Comparison of ENCODE assay signal across 21 cellular contexts in the genomic region with DNA sequence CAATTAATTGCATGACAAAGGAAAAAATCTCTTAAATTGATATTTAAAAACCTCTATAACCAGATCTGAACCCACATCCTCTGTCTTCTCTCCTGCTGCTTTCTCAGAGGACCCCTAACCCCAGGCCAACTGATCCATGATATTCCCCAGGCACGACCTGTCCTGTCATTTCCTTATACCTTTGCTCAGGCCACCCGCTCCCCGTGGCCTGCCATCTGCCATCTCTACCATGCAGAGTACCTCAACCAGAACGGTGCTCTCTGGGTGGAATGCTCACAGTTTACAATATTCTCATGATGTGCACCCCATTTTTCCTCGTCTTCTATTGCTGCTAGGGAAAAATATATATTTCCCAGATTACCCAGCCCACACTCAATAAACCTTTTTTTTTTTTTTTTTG. TPM values are rescaled to one million over a fixed set of nuclear protein-coding genes. Genes with fewer than 3 reads are reported as not detected.
A peak's percentile ranks its signal among the peaks of the same experiment; 100 is the strongest.
DNase-seq lines count a peak whose midpoint lies in the region; ATAC-seq and TF ChIP-seq lines count a peak whose summit lies in the region.
"Had no signal": no experiment of that assay in that cellular context is flagged by ENCODE, and none has a peak within 500 bp of the region (broad histone marks: within the 10 kb centered on the region; RNA-seq: fewer than 3 reads in every experiment).

No MANE protein-coding gene starts in this region.

- intact Hi-C loops in activated B cell treated with CpG ODN at 0.5 μM for 24 hours (cut with micrococcal nuclease) = no loop called here

- peaks cover 30% of the 10 kb centered on the region for H3K36me3 Mint-ChIP-seq in activated naive CD4-positive, alpha-beta T cell treated with anti-CD3 and anti-CD28 coated beads, Interleukin-2, amount 50 U/mL, for 24 hours
- H3K36me3 Mint-ChIP-seq in activated B cell treated with CpG ODN at 0.5 μM for 24 hours (ENCODE audit: low read depth) (peaks cover 72% of the 10 kb centered on the region), naive B cell (peaks cover 12 to 16% of the 10 kb centered on the region in 2 donors)

- CTCF ChIA-PET in activated B cell treated with CpG ODN at 0.5 μM for 24 hours (lab: Charles Lee) = no interaction called here

- TF ChIP-seq CTCF in activated B cell treated with CpG ODN at 0.5 μM for 24 hours (IDR thresholded peaks at IDR 0.05) = no peak

- no peak for DNase-seq in activated naive CD4-positive, alpha-beta T cell treated with anti-CD3 and anti-CD28 coated beads, Interleukin-2, amount 50 U/mL, for 16 hours
- DNase-seq in activated B cell treated with CpG ODN at 0.5 μM for 24 hours (no peak), naive B cell (no peak), GM19238 (ENCODE audit: insufficient read length, low spot score) (no peak)
- DNase-seq: Calu3; central memory CD4-positive, alpha-beta T cell; DND-41; GM23248; HFFc6; hypothalamus; NCI-H1417; NCI-H2029 treated with DMSO at 0.1 percent for 48 hours; NCI-H2227 treated with DMSO at 0.1 percent for 48 hours; NCI-H526 treated with DMSO at 0.1 percent for 48 hours; PC-9; T-helper 9 cell; trophoblast cell had no signal

- H3K27me3 Mint-ChIP-seq in activated naive CD4-positive, alpha-beta T cell treated with anti-CD3 and anti-CD28 coated beads, Interleukin-2, amount 50 U/mL, for 24 hours = no peaks in the 10 kb centered on the region
- H3K27me3 Mint-ChIP-seq in activated B cell treated with CpG ODN at 0.5 μM for 24 hours (no peaks in the 10 kb centered on the region), naive B cell (no peaks in the 10 kb centered on the region)

- H3K4me3 Mint-ChIP-seq in activated naive CD4-positive, alpha-beta T cell treated with anti-CD3 and anti-CD28 coated beads, Interleukin-2, amount 50 U/mL, for 24 hours = no peak overlapping the region
- H3K4me3 Mint-ChIP-seq in activated B cell treated with CpG ODN at 0.5 μM for 24 hours (no peak overlapping the region), naive B cell (no peak overlapping the region)
- H3K4me3 Mint-ChIP-seq: HFFc6 had no signal

- peak overlapping the region; percentile 93 for H3K27ac Mint-ChIP-seq in activated naive CD4-positive, alpha-beta T cell treated with anti-CD3 and anti-CD28 coated beads, Interleukin-2, amount 50 U/mL, for 24 hours
- H3K27ac Mint-ChIP-seq in activated B cell treated with CpG ODN at 0.5 μM for 24 hours (peak overlapping the region; percentile 60), naive B cell (peak overlapping the region in 5 of 6 donors; percentile 14 to 76 (median 53))
- H3K27ac Mint-ChIP-seq: HFFc6 had no signal

- H3K4me1 Mint-ChIP-seq in activated naive CD4-positive, alpha-beta T cell treated with anti-CD3 and anti-CD28 coated beads, Interleukin-2, amount 50 U/mL, for 24 hours = peaks cover 24% of the 10 kb centered on the region
- H3K4me1 Mint-ChIP-seq in activated B cell treated with CpG ODN at 0.5 μM for 24 hours = peaks cover 1% of the 10 kb centered on the region
- H3K4me1 Mint-ChIP-seq in naive B cell = peaks cover 5 to 9% (median 8%) of the 10 kb centered on the region in 3 donors

- POLR2A ChIA-PET in activated B cell treated with CpG ODN at 0.5 μM for 24 hours (lab: Charles Lee) = interaction anchor here (1.0 kb wide), 1 partner anchor 14 kb away, joined by 3 read pairs; no protein-coding TSS in a partner anchor

- no peak for ATAC-seq in activated B cell treated with CpG ODN at 0.5 μM for 24 hours (ENCODE audit: low read depth)
- no peak for ATAC-seq in naive B cell (ENCODE audit: low read depth in 2 of 2)
- no peak for ATAC-seq in GM18868 (IDR thresholded peaks at IDR 0.05; ENCODE audit: unreplicated experiment)
- ATAC-seq in GM21390 (IDR thresholded peaks at IDR 0.05; ENCODE audit: unreplicated experiment) = no peak
- ATAC-seq: Right ventricle myocardium inferior had no signal

- H3K9me3 Mint-ChIP-seq in activated naive CD4-positive, alpha-beta T cell treated with anti-CD3 and anti-CD28 coated beads, Interleukin-2, amount 50 U/mL, for 24 hours = no peaks in the 10 kb centered on the region
- no peaks in the 10 kb centered on the region for H3K9me3 Mint-ChIP-seq in activated B cell treated with CpG ODN at 0.5 μM for 24 hours
- no peaks in the 10 kb centered on the region for H3K9me3 Mint-ChIP-seq in naive B cell

RNA-seq across cellular contexts. Expression of gene ARHGEF3, which starts 57.7 kb away (rescaled TPM):
- 22.1 and 27.0 TPM in 2 replicates for total RNA-seq in activated B cell treated with CpG ODN at 0.5 μM for 24 hours
- polyA plus RNA-seq in naive B cell (ENCODE audit: low read depth in 6 of 6) = 10 to 100 TPM; 30.1 to 43.7 (median 38.4) TPM
